Comparison of ENCODE assay signal across 15 cellular contexts in the genomic region with DNA sequence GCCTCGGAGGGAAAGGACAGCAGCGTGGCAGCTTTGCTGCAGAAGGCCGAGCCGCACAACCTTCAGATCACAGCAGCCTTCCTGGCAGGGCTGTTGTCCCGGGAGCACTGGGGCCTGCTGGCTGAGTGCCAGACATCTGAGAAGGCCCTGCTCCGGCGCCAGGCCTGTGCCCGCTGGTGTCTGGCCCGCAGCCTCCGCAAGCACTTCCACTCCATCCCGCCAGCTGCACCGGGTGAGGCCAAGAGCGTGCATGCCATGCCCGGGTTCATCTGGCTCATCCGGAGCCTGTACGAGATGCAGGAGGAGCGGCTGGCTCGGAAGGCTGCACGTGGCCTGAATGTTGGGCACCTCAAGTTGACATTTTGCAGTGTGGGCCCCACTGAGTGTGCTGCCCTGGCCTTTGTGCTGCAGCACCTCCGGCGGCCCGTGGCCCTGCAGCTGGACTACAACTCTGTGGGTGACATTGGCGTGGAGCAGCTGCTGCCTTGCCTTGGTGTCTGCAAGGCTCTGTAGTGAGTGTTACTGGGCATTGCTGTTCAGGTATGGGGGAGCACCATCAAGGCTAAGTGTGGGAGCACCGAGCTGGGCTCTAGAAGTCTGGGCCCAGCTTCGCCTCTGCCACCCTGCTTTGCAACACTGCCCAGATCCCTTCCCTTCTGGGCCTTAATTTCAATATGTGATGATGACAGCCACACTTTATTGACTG. TPM values are rescaled to one million over a fixed set of nuclear protein-coding genes. Genes with fewer than 3 reads are reported as not detected.
DNase-seq lines count a peak whose midpoint lies in the region; ATAC-seq and TF ChIP-seq lines count a peak whose summit lies in the region.
"Had no signal": no experiment of that assay in that cellular context is flagged by ENCODE, and none has a peak within 500 bp of the region (broad histone marks: within the 10 kb centered on the region; RNA-seq: fewer than 3 reads in every experiment).

No MANE protein-coding gene starts in this region.

- H3K4me3 Mint-ChIP-seq in activated T-cell treated with anti-CD3 and anti-CD28 coated beads, Interleukin-2, amount 50 U/mL, for 24 hours, result no peak overlapping the region
- H3K4me3 Mint-ChIP-seq: activated CD4-positive, alpha-beta memory T cell treated with anti-CD3 and anti-CD28 coated beads for 36 hours; T-helper 2 cell treated with Interferon-gamma antibody and Interleukin-4, amounts not matched to agents 5 μg/mL and 100 μg/mL, for 36 hours had no signal

- 60 to 61% methylated on average over 25 of the region's 25 CpGs for WGBS in heart right ventricle, 2 donors

- no peak overlapping the region for H3K27ac Mint-ChIP-seq in activated T-cell treated with anti-CD3 and anti-CD28 coated beads, Interleukin-2, amount 50 U/mL, for 24 hours
- H3K27ac Mint-ChIP-seq: activated CD4-positive, alpha-beta memory T cell treated with anti-CD3 and anti-CD28 coated beads for 36 hours; T-helper 2 cell treated with Interferon-gamma antibody and Interleukin-4, amounts not matched to agents 5 μg/mL and 100 μg/mL, for 36 hours had no signal

- peaks cover 0 to 71% (median 4%) of the 10 kb centered on the region in 9 donors for H3K4me1 ChIP-seq in heart right ventricle

- in situ Hi-C loops in G401 (cut with HindIII; ENCODE audit: low sequenced_read_pairs), result no loop called here

- H3K4me3 ChIP-seq in heart right ventricle, result no peak overlapping the region
- H3K4me3 ChIP-seq: stomach had no signal

- peak overlapping the region in 1 of 10 donors; percentile 22 for H3K27ac ChIP-seq in heart right ventricle
- H3K27ac ChIP-seq: epithelial cell of prostate, stomach had no signal

- no peaks in the 10 kb centered on the region for H3K9me3 ChIP-seq in heart right ventricle
- H3K9me3 ChIP-seq: stomach had no signal

- H3K36me3 ChIP-seq in heart right ventricle, result peaks cover 0 to 18% (median 0%) of the 10 kb centered on the region in 9 donors

- peaks cover 14% of the 10 kb centered on the region for H3K36me3 Mint-ChIP-seq in activated T-cell treated with anti-CD3 and anti-CD28 coated beads, Interleukin-2, amount 50 U/mL, for 24 hours (ENCODE audit: low read depth)

- peaks cover 35% of the 10 kb centered on the region for H3K4me1 Mint-ChIP-seq in activated T-cell treated with anti-CD3 and anti-CD28 coated beads, Interleukin-2, amount 50 U/mL, for 24 hours (ENCODE audit: low read depth)

- intact Hi-C loops in heart right ventricle (cut with DNase I), result no loop called here

- DNase-seq in G401 (ENCODE audit: low spot score) (peak; percentile 77), NCI-H69 (lab: John Stamatoyannopoulos, UW) (peak; percentile 1), heart right ventricle (peak; percentile 64 to 68), putamen (ENCODE audit: low spot score) (peak; percentile 82), NCI-H2196 treated with DMSO at 0.1 percent for 48 hours (lab: John Stamatoyannopoulos, UW; ENCODE audit: unreplicated experiment) (no peak), HK-2 (ENCODE audit: unreplicated experiment) (no peak)
- no peak for DNase-seq in activated T-cell treated with anti-CD3 and anti-CD28 coated beads, Interleukin-2, amount 50 U/mL, for 24 hours
- DNase-seq: activated CD4-positive, alpha-beta memory T cell treated with anti-CD3 and anti-CD28 coated beads for 36 hours; NCI-H1436; retina; stomach had no signal

- peak; percentile 47 to 91 (median 84) for ATAC-seq in heart right ventricle
- ATAC-seq in HG03378 (IDR thresholded peaks at IDR 0.05; ENCODE audit: unreplicated experiment), result no peak

- no peaks in the 10 kb centered on the region for H3K9me3 Mint-ChIP-seq in activated T-cell treated with anti-CD3 and anti-CD28 coated beads, Interleukin-2, amount 50 U/mL, for 24 hours
- H3K9me3 Mint-ChIP-seq: activated CD4-positive, alpha-beta memory T cell treated with anti-CD3 and anti-CD28 coated beads for 36 hours; T-helper 2 cell treated with Interferon-gamma antibody and Interleukin-4, amounts not matched to agents 5 μg/mL and 100 μg/mL, for 36 hours had no signal

- no peaks in the 10 kb centered on the region for H3K27me3 ChIP-seq in heart right ventricle
- H3K27me3 ChIP-seq: stomach had no signal

- TF ChIP-seq CTCF in heart right ventricle (IDR thresholded peaks at IDR 0.05), result no peak

- no peaks in the 10 kb centered on the region for H3K27me3 Mint-ChIP-seq in activated T-cell treated with anti-CD3 and anti-CD28 coated beads, Interleukin-2, amount 50 U/mL, for 24 hours
- H3K27me3 Mint-ChIP-seq: activated CD4-positive, alpha-beta memory T cell treated with anti-CD3 and anti-CD28 coated beads for 36 hours had no signal

RNA-seq across cellular contexts. Expression of a gene that starts 18.6 kb away (rescaled TPM):
- not detected in 2 replicates for total RNA-seq in G401 (2014; rRNA removed; shearing (Covaris generic))
- 1 to 10 TPM in 4 of 10 donors, under 1 TPM in 6; 0.13 to 4.9 (median 0.48) TPM for total RNA-seq in heart right ventricle
- under 1 TPM; 0.36 to 0.73 TPM for polyA plus RNA-seq in heart right ventricle

RNA-seq across cellular contexts. Expression of a gene that starts 29.9 kb away (rescaled TPM):
- 4.5 and 6.0 TPM in 2 replicates for total RNA-seq in G401 (2014; rRNA removed; shearing (Covaris generic))
- 10 to 100 TPM; 21.9 to 61.7 (median 39.9) TPM for total RNA-seq in heart right ventricle
- 10 to 100 TPM; 10.3 to 11.8 TPM for polyA plus RNA-seq in heart right ventricle

RNA-seq across cellular contexts. Expression of a gene that starts 30.9 kb away (rescaled TPM):
- total RNA-seq in G401 (2014; rRNA removed; shearing (Covaris generic)), result not detected in 2 replicates
- 1 to 10 TPM in 3 of 10 donors, under 1 TPM in 7; 0.08 to 7.1 (median 0.70) TPM for total RNA-seq in heart right ventricle
- under 1 TPM; 0.32 to 0.59 TPM for polyA plus RNA-seq in heart right ventricle
- total RNA-seq: bronchial epithelial cell had no signal

Comparison
In these comparisons a context has a peak if more than half of its experiments do, and no peak if none do; other contexts are left out.
1. DNase-seq: peak in G401 (single experiment), NCI-H69 (single experiment), heart right ventricle (2 of 2) and putamen (single experiment); none in NCI-H2196 treated with DMSO at 0.1 percent for 48 hours (single experiment), HK-2 (single experiment) and activated T-cell treated with anti-CD3 and anti-CD28 coated beads, Interleukin-2, amount 50 U/mL, for 24 hours (single experiment).